Comparison of ENCODE assay signal across 8 cellular contexts in genomic region chr4:4248885-4249203, GRCh38. TPM values are rescaled to one million over a fixed set of nuclear protein-coding genes. Genes with fewer than 3 reads are reported as not detected.
DNase-seq lines count a peak whose midpoint lies in the region; ATAC-seq, FAIRE-seq and TF ChIP-seq lines count a peak whose summit lies in the region.

No MANE protein-coding gene starts in this region.

- TF ChIP-seq RAD21 in GM12878 (IDR thresholded peaks at IDR 0.05; ENCODE audit: insufficient read depth, low read depth, low read length) = no peak

- POLR2A ChIA-PET in GM12878 (lab: Charles Lee) = interaction anchor here (0.9 kb wide), 1 partner anchor 29 kb away, joined by 3 read pairs; no protein-coding TSS in a partner anchor

- SMC1A ChIA-PET in GM12878 (lab: Charles Lee; ENCODE audit: uncharacterized antibody, unreplicated experiment) = interaction anchor here (0.8 kb wide), 1 partner anchor 9 kb away, joined by 3 read pairs; no protein-coding TSS in a partner anchor

- intact Hi-C loops in left ventricle myocardium inferior (cut with micrococcal nuclease) (no loop called here), left ventricle myocardium superior (cut with micrococcal nuclease) (no loop called here), GM12878 (cut with micrococcal nuclease; ENCODE audit: unreplicated experiment) (no loop called here), uterus (cut with DNase I; ENCODE audit: low total_unique reads) (no loop called here)

- CTCF ChIA-PET in GM12878 (lab: Yijun Ruan, JAX) = interaction anchor here (1.0 to 1.6 kb wide), 6 partner anchors 11 to 181 kb away, joined by 3 to 11 read pairs (median 4); no protein-coding TSS in a partner anchor

- peak overlapping the region; percentile 98 for H3K27ac ChIP-seq in left ventricle myocardium inferior (replicated peaks)
- peak overlapping the region; percentile 84 for H3K27ac ChIP-seq in GM12878 (ENCODE audit: control insufficient read depth, insufficient read depth)
- H3K27ac ChIP-seq in lung (ENCODE audit: low read depth in 1 of 2, low read length in 1 of 2) = peak overlapping the region; percentile 97 to 99
- H3K27ac ChIP-seq in uterus = peak overlapping the region; percentile 90 to 93

- no peaks in the 10 kb centered on the region for H4K20me1 ChIP-seq in GM12878 (ENCODE audit: control insufficient read depth, insufficient read depth)

- RAD21 ChIA-PET in GM12878 (lab: Charles Lee; ENCODE audit: unreplicated experiment) = interaction anchor here (1.1 to 1.6 kb wide), 2 partner anchors 11 to 87 kb away, joined by 3 read pairs; no protein-coding TSS in a partner anchor

- FAIRE-seq in GM12878 (lab: Jason Lieb, UNC) = no peak

- TF ChIP-seq EP300 in GM12878 (IDR thresholded peaks at IDR 0.05; ENCODE audit: borderline replicate concordance in 1 of 2, control insufficient read depth in 1 of 2, low read depth in 2 of 2, low read length in 2 of 2) = no peak

- H3K4me3 ChIP-seq in left ventricle myocardium inferior = peak overlapping the region; percentile 97
- H3K4me3 ChIP-seq in GM12878 = peak overlapping the region; percentile 97
- peak overlapping the region; percentile 93 for H3K4me3 ChIP-seq in lung
- H3K4me3 ChIP-seq in uterus = peak overlapping the region; percentile 74 to 79

- peak overlapping the region; percentile 81 for H3K4me2 ChIP-seq in GM12878 (ENCODE audit: control insufficient read depth, insufficient read depth)

- TF ChIP-seq CTCF in left ventricle myocardium inferior (IDR thresholded peaks at IDR 0.05; ENCODE audit: borderline replicate concordance) (no peak), GM12878 (IDR thresholded peaks at IDR 0.05 in 2 of 3, conservative IDR thresholded peaks at IDR 0.05 in 1 of 3; ENCODE audit: control insufficient read depth in 2 of 3, extremely low read depth in 1 of 3, insufficient read depth in 1 of 3, low read depth in 3 of 3, low read length in 3 of 3) (no peak), lung (IDR thresholded peaks at IDR 0.05; ENCODE audit: control extremely low read depth, extremely low read depth) (no peak), uterus (IDR thresholded peaks at IDR 0.05) (no peak)

- 52% methylated on average over 10 of the region's 10 CpGs for WGBS in GM12878 (ENCODE audit: insufficient coverage, insufficient replicate concordance, low lambda C conversion rate, missing lambda C conversion rate)
- 25 to 33% methylated on average over 10 of the region's 10 CpGs for WGBS in lung, 2 donors

- H3K9me3 ChIP-seq in left ventricle myocardium inferior (replicated peaks) = no peaks in the 10 kb centered on the region
- H3K9me3 ChIP-seq in GM12878 (replicated peaks; ENCODE audit: control insufficient read depth, insufficient read depth, low read length) = no peaks in the 10 kb centered on the region
- no peaks in the 10 kb centered on the region for H3K9me3 ChIP-seq in lung (ENCODE audit: control insufficient read depth in 2 of 2, insufficient read depth in 1 of 2, low read length in 1 of 2)
- no peaks in the 10 kb centered on the region for H3K9me3 ChIP-seq in uterus

- H3K27me3 ChIP-seq in left ventricle myocardium inferior (ENCODE audit: low read depth) (no peaks in the 10 kb centered on the region), GM12878 (replicated peaks in 1 of 2; ENCODE audit: control insufficient read depth in 2 of 2, insufficient read depth in 2 of 2, low read length in 1 of 2) (no peaks in the 10 kb centered on the region), lung (ENCODE audit: control insufficient read depth, insufficient read depth) (no peaks in the 10 kb centered on the region), uterus (no peaks in the 10 kb centered on the region)

- in situ Hi-C loops in GM12878 (cut with MboI) = no loop called here

- DNase-seq in left ventricle myocardium inferior (no peak), left ventricle myocardium superior (no peak), GM12878 (ENCODE audit: low read depth, low spot score) (no peak), lung (ENCODE audit: low spot score) (no peak), uterus (no peak), NCI-H345 (lab: John Stamatoyannopoulos, UW) (no peak), NCI-H187 (lab: John Stamatoyannopoulos, UW) (no peak)
- DNase-seq in stimulated activated CD4-positive, alpha-beta T cell treated with anti-CD3 and anti-CD28 coated beads, Interleukin-1b, Interleukin-23, amount 100 ng/mL, for 48 hours = no peak

- no TSS peak for BruUV-seq in GM12878 (replicated peaks; lab: Mats Ljungman, UMichigan)

- peaks cover 23% of the 10 kb centered on the region for H3K36me3 ChIP-seq in left ventricle myocardium inferior
- peaks cover 3 to 6% of the 10 kb centered on the region in 2 experiments; a peak in 3 of 4 replicates for H3K36me3 ChIP-seq in GM12878 (ENCODE audit: control insufficient read depth in 2 of 2, insufficient read depth in 2 of 2, low read length in 1 of 2)
- H3K36me3 ChIP-seq in lung (ENCODE audit: control insufficient read depth in 2 of 2, insufficient read depth in 2 of 2, low read length in 2 of 2) = peaks cover 7 to 12% of the 10 kb centered on the region in 2 donors
- H3K36me3 ChIP-seq in uterus = no peaks in the 10 kb centered on the region

- peak overlapping the region; percentile 93 for H2AFZ ChIP-seq in GM12878 (ENCODE audit: control insufficient read depth, low read depth, low read length)

- ATAC-seq in left ventricle myocardium superior = no peak
- peak; percentile 8; the same call in 1 of the 3 replicates for ATAC-seq in GM12878
- ATAC-seq in lung (ENCODE audit: insufficient read depth, low FRiP score) = no peak

- H3K79me2 ChIP-seq in GM12878 (ENCODE audit: control insufficient read depth, insufficient read depth, low read length) = peaks cover 13% of the 10 kb centered on the region

- H3K9ac ChIP-seq in GM12878 (ENCODE audit: control insufficient read depth, insufficient read depth, low read length) = peak overlapping the region; percentile 94

- peaks cover 40% of the 10 kb centered on the region for H3K4me1 ChIP-seq in left ventricle myocardium inferior
- H3K4me1 ChIP-seq in GM12878 (ENCODE audit: control insufficient read depth, insufficient read depth, low read length) = peaks cover 7% of the 10 kb centered on the region
- H3K4me1 ChIP-seq in lung (ENCODE audit: control insufficient read depth in 2 of 2, insufficient read depth in 2 of 2, low read length in 2 of 2) = peaks cover 4 to 6% of the 10 kb centered on the region in 2 donors
- no peaks in the 10 kb centered on the region for H3K4me1 ChIP-seq in uterus

- no peak for TF ChIP-seq POLR2A in GM12878 (IDR thresholded peaks at IDR 0.05; ENCODE audit: low read depth, low read length)
- no peak for TF ChIP-seq POLR2A in uterus (IDR thresholded peaks at IDR 0.05)

RNA-seq across cellular contexts. Expression of gene TMEM128, which starts 0.8 kb away (rescaled TPM):
- total RNA-seq in left ventricle myocardium inferior (9.8 TPM), left ventricle myocardium superior (9.5 TPM), GM12878 (2014; rRNA removed) (19.5 and 25.5 TPM in 2 replicates), GM12878 (2014; rRNA removed; fragmentation: Illumina TruSeq; extraction: Trizol) (16.4 and 17.0 TPM in 2 replicates), GM12878 (2021) (16.1 and 16.9 TPM in 2 replicates), lung (10 to 100 TPM; 28.2 to 31.3 TPM), uterus (10 to 100 TPM in 3 of 4 donors, 1 to 10 TPM in 1; 9.4 to 43.3 (median 33.6) TPM)
- 13.8 and 16.6 TPM in 2 replicates for total RNA-seq in GM12878 (2013; cell fraction: nucleolus; rRNA removed)
- polyA plus RNA-seq in GM12878 (2011; ENCODE audit: low read depth) = 12.8 TPM
- polyA plus RNA-seq in GM12878 (2011; rRNA removed) (44.2 and 56.7 TPM in 2 replicates), GM12878 (2014; fragmentation: Illumina TruSeq; extraction: Trizol) (15.5 and 15.6 TPM in 2 replicates), GM12878 (2014; fragmentation: Nextera tagmentation; extraction: Ambion mirVana) (10 to 100 TPM in 1 of 2 experiments, 1 to 10 TPM in 1; 9.3 to 18.2 TPM), GM12878 (2014; rRNA removed) (22.7 and 28.0 TPM in 2 replicates), GM12878 (2016; fragmentation: Nextera tagmentation; extraction: Ambion mirVana) (10 to 100 TPM; 29.0 to 31.8 TPM), lung (10 to 100 TPM; 27.5 to 30.1 TPM)
- 24.4 and 26.6 TPM in 2 replicates for polyA plus RNA-seq in GM12878 (2011; cell fraction: cytosol; rRNA removed)
- 13.9 and 14.3 TPM in 2 replicates for polyA plus RNA-seq in GM12878 (2011; cell fraction: nucleus; rRNA removed)
- 18.9 and 20.8 TPM in 2 replicates for polyA plus RNA-seq in GM12878 (2012)
- polyA minus RNA-seq in GM12878 (2011; rRNA and poly(A)+ RNA removed) = 18.6 and 19.0 TPM in 2 replicates
- 4.0 TPM in 2 replicates for polyA minus RNA-seq in GM12878 (2011; cell fraction: cytosol; rRNA and poly(A)+ RNA removed)
- polyA minus RNA-seq in GM12878 (2011; cell fraction: nucleus; rRNA and poly(A)+ RNA removed) = 3.3 and 4.5 TPM in 2 replicates

RNA-seq across cellular contexts. Expression of gene OTOP1, which starts 22.1 kb away (rescaled TPM):
- total RNA-seq in left ventricle myocardium inferior (not detected), left ventricle myocardium superior (not detected), GM12878 (2014; rRNA removed) (not detected in 2 replicates), GM12878 (2014; rRNA removed; fragmentation: Illumina TruSeq; extraction: Trizol) (not detected in 2 replicates), GM12878 (2021) (not detected in 2 replicates), lung (not detected), uterus (not detected)
- total RNA-seq in GM12878 (2013; cell fraction: nucleolus; rRNA removed) = not detected in 2 replicates
- polyA plus RNA-seq in GM12878 (2011; ENCODE audit: low read depth) = not detected
- polyA plus RNA-seq in GM12878 (2011; rRNA removed) (not detected in 2 replicates), GM12878 (2014; fragmentation: Illumina TruSeq; extraction: Trizol) (not detected in 2 replicates), GM12878 (2014; fragmentation: Nextera tagmentation; extraction: Ambion mirVana) (not detected), GM12878 (2014; rRNA removed) (not detected in 2 replicates), GM12878 (2016; fragmentation: Nextera tagmentation; extraction: Ambion mirVana) (not detected), lung (not detected)
- polyA plus RNA-seq in GM12878 (2011; cell fraction: cytosol; rRNA removed) = not detected in 2 replicates
- not detected in 2 replicates for polyA plus RNA-seq in GM12878 (2011; cell fraction: nucleus; rRNA removed)
- polyA plus RNA-seq in GM12878 (2012) = not detected in 2 replicates
- polyA minus RNA-seq in GM12878 (2011; rRNA and poly(A)+ RNA removed) = not detected in 2 replicates
- not detected in 2 replicates for polyA minus RNA-seq in GM12878 (2011; cell fraction: cytosol; rRNA and poly(A)+ RNA removed)
- not detected in 2 replicates for polyA minus RNA-seq in GM12878 (2011; cell fraction: nucleus; rRNA and poly(A)+ RNA removed)

RNA-seq across cellular contexts. Expression of gene LYAR, which starts 41.1 kb away (rescaled TPM):
- total RNA-seq in left ventricle myocardium inferior (12.5 TPM), left ventricle myocardium superior (10.0 TPM), GM12878 (2014; rRNA removed) (38.2 and 44.5 TPM in 2 replicates), GM12878 (2014; rRNA removed; fragmentation: Illumina TruSeq; extraction: Trizol) (75.1 and 85.4 TPM in 2 replicates), GM12878 (2021) (36.5 and 38.6 TPM in 2 replicates), lung (10 to 100 TPM in 1 of 2 donors, 1 to 10 TPM in 1; 9.3 to 11.8 TPM), uterus (10 to 100 TPM in 3 of 4 donors, 1 to 10 TPM in 1; 7.1 to 32.5 (median 12.6) TPM)
- total RNA-seq in GM12878 (2013; cell fraction: nucleolus; rRNA removed) = 8.1 and 9.9 TPM in 2 replicates
- 14.9 TPM for polyA plus RNA-seq in GM12878 (2011; ENCODE audit: low read depth)
- polyA plus RNA-seq in GM12878 (2011; rRNA removed) (18.6 and 25.3 TPM in 2 replicates), GM12878 (2014; fragmentation: Illumina TruSeq; extraction: Trizol) (81.8 and 82.0 TPM in 2 replicates), GM12878 (2014; fragmentation: Nextera tagmentation; extraction: Ambion mirVana) (10 to 100 TPM; 18.3 to 27.2 TPM), GM12878 (2014; rRNA removed) (37.0 and 42.1 TPM in 2 replicates), GM12878 (2016; fragmentation: Nextera tagmentation; extraction: Ambion mirVana) (10 to 100 TPM; 55.6 to 64.4 TPM), lung (10 to 100 TPM; 17.0 to 19.5 TPM)
- polyA plus RNA-seq in GM12878 (2011; cell fraction: cytosol; rRNA removed) = 6.5 and 7.0 TPM in 2 replicates
- 7.0 and 9.8 TPM in 2 replicates for polyA plus RNA-seq in GM12878 (2011; cell fraction: nucleus; rRNA removed)
- 24.8 and 25.9 TPM in 2 replicates for polyA plus RNA-seq in GM12878 (2012)
- 1.9 and 3.7 TPM in 2 replicates for polyA minus RNA-seq in GM12878 (2011; rRNA and poly(A)+ RNA removed)
- 4.7 and 5.1 TPM in 2 replicates for polyA minus RNA-seq in GM12878 (2011; cell fraction: cytosol; rRNA and poly(A)+ RNA removed)
- polyA minus RNA-seq in GM12878 (2011; cell fraction: nucleus; rRNA and poly(A)+ RNA removed) = 2.7 and 5.4 TPM in 2 replicates

RNA-seq across cellular contexts. Expression of gene ZBTB49, which starts 41.2 kb away (rescaled TPM):
- total RNA-seq in left ventricle myocardium inferior (1.9 TPM), left ventricle myocardium superior (3.8 TPM), GM12878 (2014; rRNA removed) (3.9 and 4.2 TPM in 2 replicates), GM12878 (2014; rRNA removed; fragmentation: Illumina TruSeq; extraction: Trizol) (3.2 and 4.4 TPM in 2 replicates), GM12878 (2021) (3.0 and 4.4 TPM in 2 replicates), lung (1 to 10 TPM; 4.8 to 9.0 TPM), uterus (1 to 10 TPM; 2.8 to 8.5 (median 6.6) TPM)
- total RNA-seq in GM12878 (2013; cell fraction: nucleolus; rRNA removed) = 16.3 and 20.3 TPM in 2 replicates
- 4.2 TPM for polyA plus RNA-seq in GM12878 (2011; ENCODE audit: low read depth)
- polyA plus RNA-seq in GM12878 (2011; rRNA removed) (4.3 and 4.5 TPM in 2 replicates), GM12878 (2014; fragmentation: Illumina TruSeq; extraction: Trizol) (4.8 and 5.5 TPM in 2 replicates), GM12878 (2014; fragmentation: Nextera tagmentation; extraction: Ambion mirVana) (under 1 TPM; 0.37 TPM), GM12878 (2014; rRNA removed) (3.0 and 4.5 TPM in 2 replicates), GM12878 (2016; fragmentation: Nextera tagmentation; extraction: Ambion mirVana) (1 to 10 TPM; 3.8 to 4.0 TPM), lung (1 to 10 TPM; 1.8 to 3.5 TPM)
- polyA plus RNA-seq in GM12878 (2011; cell fraction: cytosol; rRNA removed) = 3.4 and 3.6 TPM in 2 replicates
- 6.4 and 7.0 TPM in 2 replicates for polyA plus RNA-seq in GM12878 (2011; cell fraction: nucleus; rRNA removed)
- polyA plus RNA-seq in GM12878 (2012) = 2.5 and 2.6 TPM in 2 replicates
- polyA minus RNA-seq in GM12878 (2011; rRNA and poly(A)+ RNA removed) = 5.6 and 5.9 TPM in 2 replicates
- 2.0 and 3.0 TPM in 2 replicates for polyA minus RNA-seq in GM12878 (2011; cell fraction: cytosol; rRNA and poly(A)+ RNA removed)
- 6.3 and 6.8 TPM in 2 replicates for polyA minus RNA-seq in GM12878 (2011; cell fraction: nucleus; rRNA and poly(A)+ RNA removed)
